Comparison of ENCODE assay signal across 23 cellular contexts in genomic region chr10:7251696-7252465, GRCh38.
A peak's percentile ranks its signal among the peaks of the same experiment; 100 is the strongest.
DNase-seq lines count a peak whose midpoint lies in the region; ATAC-seq, FAIRE-seq and TF ChIP-seq lines count a peak whose summit lies in the region.
"Had no signal": no experiment of that assay in that cellular context is flagged by ENCODE, and none has a peak within 500 bp of the region (broad histone marks: within the 10 kb centered on the region; RNA-seq: fewer than 3 reads in every experiment).

No MANE protein-coding gene starts in this region.

- peak overlapping the region; percentile 40 to 76 (median 62) for H3K4me2 ChIP-seq in BLaER1 treated with 17β-estradiol and CSF1 and Interleukin-3, amounts not matched to agents 10 nM and 100 nM

- peak overlapping the region in 2 of 10 experiments; percentile 1 to 7; a peak in 3 of 20 replicates for H3K4me3 ChIP-seq in BLaER1 treated with 17β-estradiol and CSF1 and Interleukin-3, amounts not matched to agents 10 nM and 100 nM
- no peak overlapping the region for H3K4me3 ChIP-seq in CD8-positive, alpha-beta T cell (ENCODE audit: low read depth, low read length)
- H3K4me3 ChIP-seq in kidney (ENCODE audit: low read length in 2 of 2) = no peak overlapping the region
- H3K4me3 ChIP-seq: ovary had no signal

- H3K9me3 Mint-ChIP-seq in CD8-positive, alpha-beta T cell = no peaks in the 10 kb centered on the region
- H3K9me3 Mint-ChIP-seq in activated naive CD8-positive, alpha-beta T cell treated with anti-CD3 and anti-CD28 coated beads for 36 hours = no peaks in the 10 kb centered on the region
- H3K9me3 Mint-ChIP-seq: H9 had no signal

- CTCF ChIA-PET in CD8-positive, alpha-beta T cell (lab: Charles Lee) = no interaction called here

- H3K27ac Mint-ChIP-seq in CD8-positive, alpha-beta T cell = peak overlapping the region; percentile 16
- peak overlapping the region; percentile 46 for H3K27ac Mint-ChIP-seq in activated naive CD8-positive, alpha-beta T cell treated with anti-CD3 and anti-CD28 coated beads for 36 hours
- H3K27ac Mint-ChIP-seq: B cell, H9 had no signal

- no peaks in the 10 kb centered on the region for H3K27me3 ChIP-seq in BLaER1 treated with 17β-estradiol and CSF1 and Interleukin-3, amounts not matched to agents 10 nM and 100 nM
- no peaks in the 10 kb centered on the region for H3K27me3 ChIP-seq in CD8-positive, alpha-beta T cell (ENCODE audit: insufficient read depth, low read length)
- H3K27me3 ChIP-seq: ovary had no signal

- POLR2A ChIA-PET in CD8-positive, alpha-beta T cell (lab: Charles Lee) = no interaction called here

- H3K27ac ChIP-seq in BLaER1 treated with 17β-estradiol and CSF1 and Interleukin-3, amounts not matched to agents 10 nM and 100 nM = peak overlapping the region in 10 of 11 experiments; percentile 22 to 98 (median 82); a peak in 19 of 22 replicates
- H3K27ac ChIP-seq in CD8-positive, alpha-beta T cell (ENCODE audit: low read depth, low read length) = no peak overlapping the region
- H3K27ac ChIP-seq in kidney (ENCODE audit: low read depth in 2 of 2, low read length in 2 of 2) = no peak overlapping the region
- H3K27ac ChIP-seq: HL-60, ovary had no signal

- H3K36me3 ChIP-seq in BLaER1 treated with 17β-estradiol and CSF1 and Interleukin-3, amounts not matched to agents 10 nM and 100 nM = peaks cover 13 to 83% (median 74%) of the 10 kb centered on the region in 11 experiments; a peak in 21 of 22 replicates
- peaks cover 5% of the 10 kb centered on the region for H3K36me3 ChIP-seq in CD8-positive, alpha-beta T cell (ENCODE audit: insufficient read depth, low read length)
- H3K36me3 ChIP-seq in kidney (ENCODE audit: control insufficient read depth in 1 of 2, insufficient read depth in 2 of 2, low read length in 2 of 2) = peaks cover 0 to 3% of the 10 kb centered on the region in 2 donors
- H3K36me3 ChIP-seq: ovary had no signal

- H3K9me3 ChIP-seq in BLaER1 treated with 17β-estradiol and CSF1 and Interleukin-3, amounts not matched to agents 10 nM and 100 nM (replicated peaks in 1 of 11) = peaks cover 0 to 46% (median 22%) of the 10 kb centered on the region in 11 experiments; a peak in 16 of 22 replicates
- no peaks in the 10 kb centered on the region for H3K9me3 ChIP-seq in CD8-positive, alpha-beta T cell (ENCODE audit: low read length)
- H3K9me3 ChIP-seq in kidney (ENCODE audit: control insufficient read depth in 1 of 2, low read length in 2 of 2) = no peaks in the 10 kb centered on the region
- H3K9me3 ChIP-seq: ovary had no signal

- no peak for TF ChIP-seq CTCF in CD8-positive, alpha-beta T cell (IDR thresholded peaks at IDR 0.05)
- no peak for TF ChIP-seq CTCF in kidney (IDR thresholded peaks at IDR 0.05; ENCODE audit: borderline replicate concordance, extremely low read depth, insufficient read depth)

- DNase-seq in CD8-positive, alpha-beta T cell = peak in 1 of 7 experiments; percentile 21
- no peak for DNase-seq in activated naive CD8-positive, alpha-beta T cell treated with anti-CD3 and anti-CD28 coated beads for 36 hours
- DNase-seq in kidney = peak; percentile 79
- DNase-seq in glomerular visceral epithelial cell (ENCODE audit: extremely low spot score) = no peak
- no peak for DNase-seq in COLO668 (lab: John Stamatoyannopoulos, UW; ENCODE audit: unreplicated experiment)
- DNase-seq: activated CD4-positive, alpha-beta T cell treated with anti-CD3 and anti-CD28 coated beads, Interleukin-2, amount 50 U/mL, for 48 hours; aorta; DMS53; H9; KG1; NCI-H1092; NCI-H2081 treated with DMSO at 0.1 percent for 48 hours; NCI-H526 treated with DMSO at 0.1 percent for 48 hours; ovary; SIG-M5; stimulated activated CD4-positive, alpha-beta T cell treated with anti-CD3 and anti-CD28 coated beads, Interleukin-4, amount 100 ng/mL, for 24 hours; T-helper 9 cell had no signal

- ATAC-seq in CD8-positive, alpha-beta T cell = no peak
- ATAC-seq in GM19452 (IDR thresholded peaks at IDR 0.05; ENCODE audit: unreplicated experiment) = no peak

- H3K9ac ChIP-seq in BLaER1 treated with 17β-estradiol and CSF1 and Interleukin-3, amounts not matched to agents 10 nM and 100 nM = peak overlapping the region in 9 of 11 experiments; percentile 16 to 72 (median 52); a peak in 13 of 22 replicates
- no peak overlapping the region for H3K9ac ChIP-seq in kidney (ENCODE audit: low read length in 2 of 2)

- intact Hi-C loops in CD8-positive, alpha-beta T cell (cut with DNase I, micrococcal nuclease) = no loop called here
- intact Hi-C loops in kidney (cut with DNase I) = no loop called here

- no peaks in the 10 kb centered on the region for H4K20me1 ChIP-seq in BLaER1 treated with 17β-estradiol and CSF1 and Interleukin-3, amounts not matched to agents 10 nM and 100 nM

- H3K4me1 Mint-ChIP-seq in CD8-positive, alpha-beta T cell (ENCODE audit: low read depth) = peaks cover 39% of the 10 kb centered on the region
- peaks cover 37% of the 10 kb centered on the region for H3K4me1 Mint-ChIP-seq in activated naive CD8-positive, alpha-beta T cell treated with anti-CD3 and anti-CD28 coated beads for 36 hours
- H3K4me1 Mint-ChIP-seq: H9 had no signal

- no peak for FAIRE-seq in kidney (lab: Jason Lieb, UNC)
- FAIRE-seq: colon, endometrium had no signal

- H3K27me3 Mint-ChIP-seq in CD8-positive, alpha-beta T cell (ENCODE audit: low read depth) = no peaks in the 10 kb centered on the region
- no peaks in the 10 kb centered on the region for H3K27me3 Mint-ChIP-seq in activated naive CD8-positive, alpha-beta T cell treated with anti-CD3 and anti-CD28 coated beads for 36 hours
- H3K27me3 Mint-ChIP-seq: B cell had no signal

- H3K36me3 Mint-ChIP-seq in CD8-positive, alpha-beta T cell = peaks cover 48% of the 10 kb centered on the region
- H3K36me3 Mint-ChIP-seq in activated naive CD8-positive, alpha-beta T cell treated with anti-CD3 and anti-CD28 coated beads for 36 hours = peaks cover 36% of the 10 kb centered on the region

- H3K4me3 Mint-ChIP-seq in CD8-positive, alpha-beta T cell = no peak overlapping the region
- no peak overlapping the region for H3K4me3 Mint-ChIP-seq in activated naive CD8-positive, alpha-beta T cell treated with anti-CD3 and anti-CD28 coated beads for 36 hours
- H3K4me3 Mint-ChIP-seq: B cell, H9 had no signal

- H3K4me1 ChIP-seq in BLaER1 treated with 17β-estradiol and CSF1 and Interleukin-3, amounts not matched to agents 10 nM and 100 nM = peaks cover 45 to 82% (median 66%) of the 10 kb centered on the region in 10 experiments
- H3K4me1 ChIP-seq in CD8-positive, alpha-beta T cell (ENCODE audit: insufficient read depth, low read length) = peaks cover 11% of the 10 kb centered on the region
- no peaks in the 10 kb centered on the region for H3K4me1 ChIP-seq in kidney (ENCODE audit: control insufficient read depth in 1 of 2, insufficient read depth in 1 of 2, low read depth in 1 of 2, low read length in 2 of 2)

Comparison
In these comparisons a context has a peak if more than half of its experiments do, and no peak if none do; other contexts are left out.
1. H3K27ac ChIP-seq: peak in BLaER1 treated with 17β-estradiol and CSF1 and Interleukin-3, amounts not matched to agents 10 nM and 100 nM (10 of 11); none in CD8-positive, alpha-beta T cell (single experiment) and kidney (0 of 2).
2. H3K9ac ChIP-seq: peak in BLaER1 treated with 17β-estradiol and CSF1 and Interleukin-3, amounts not matched to agents 10 nM and 100 nM (9 of 11); none in kidney (0 of 2).